Comparison of ENCODE assay signal across 10 cellular contexts in the genomic region with DNA sequence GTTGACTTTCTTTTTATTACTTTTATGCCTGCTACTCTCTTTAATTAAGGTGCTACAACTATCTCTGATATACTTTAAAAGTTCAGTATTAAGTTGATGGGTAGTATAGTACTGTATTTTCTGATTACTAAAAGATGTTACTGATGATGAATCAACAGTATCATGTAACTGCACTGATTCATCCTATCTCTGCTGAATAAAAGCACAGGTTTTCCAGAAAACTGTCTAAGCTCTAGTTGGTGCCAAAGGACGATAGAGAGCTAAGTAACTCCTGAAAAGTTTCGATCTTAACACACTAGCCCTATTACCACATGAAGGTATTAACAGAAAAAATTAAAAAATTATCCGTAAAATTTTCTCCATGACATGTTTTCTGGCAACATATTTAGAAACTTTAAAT. TPM values are rescaled to one million over a fixed set of nuclear protein-coding genes. Genes with fewer than 3 reads are reported as not detected.
DNase-seq lines count a peak whose midpoint lies in the region; ATAC-seq and TF ChIP-seq lines count a peak whose summit lies in the region.
"Had no signal": no experiment of that assay in that cellular context is flagged by ENCODE, and none has a peak within 500 bp of the region (broad histone marks: within the 10 kb centered on the region; RNA-seq: fewer than 3 reads in every experiment).

No MANE protein-coding gene starts in this region.

- POLR2A ChIA-PET in AG04449 (lab: Yijun Ruan, JAX), result interaction anchor here (1.0 kb wide), 1 partner anchor 261 kb away, joined by 3 read pairs; no protein-coding TSS in a partner anchor
- POLR2A ChIA-PET in activated CD8-positive, alpha-beta T cell treated with anti-CD3 and anti-CD28 coated beads, Interleukin-2, amount 10 ng/mL, durations not matched to agents 7 days and 5 days (lab: Charles Lee), result no interaction called here

- CTCF ChIA-PET in AG04449 (lab: Yijun Ruan, JAX), result interaction anchor here (0.6 to 1.0 kb wide), 2 partner anchors 12 to 19 kb away, joined by 3 to 4 read pairs; no protein-coding TSS in a partner anchor
- CTCF ChIA-PET in activated CD8-positive, alpha-beta T cell treated with anti-CD3 and anti-CD28 coated beads, Interleukin-2, amount 10 ng/mL, durations not matched to agents 7 days and 5 days (lab: Charles Lee), result interaction anchor here (1.6 kb wide), 1 partner anchor 225 kb away, joined by 4 read pairs; no protein-coding TSS in a partner anchor

- H3K9me3 ChIP-seq in thyroid gland, result no peaks in the 10 kb centered on the region

- H3K4me3 ChIP-seq in AG04449 (ENCODE audit: low read depth, low read length) (peak overlapping the region; percentile 90), GM23338 (peak overlapping the region; percentile 89; the same call in 1 of the 2 replicates), thyroid gland (replicated peaks in 1 of 3) (peak overlapping the region in 1 of 3 donors; percentile 94)

- no peak for ATAC-seq in GM23338
- ATAC-seq in activated CD8-positive, alpha-beta T cell treated with anti-CD3 and anti-CD28 coated beads, Interleukin-2, amount 10 ng/mL, durations not matched to agents 7 days and 5 days, result no peak

- no peak overlapping the region for H2AFZ ChIP-seq in GM23338

- H3K36me3 ChIP-seq in GM23338 (ENCODE audit: insufficient read depth), result no peaks in the 10 kb centered on the region
- H3K36me3 ChIP-seq in thyroid gland, result no peaks in the 10 kb centered on the region

- peaks cover 18% of the 10 kb centered on the region for H3K36me3 Mint-ChIP-seq in GM23338 (ENCODE audit: low read depth)
- peaks cover 51% of the 10 kb centered on the region for H3K36me3 Mint-ChIP-seq in activated CD8-positive, alpha-beta T cell treated with anti-CD3 and anti-CD28 coated beads, Interleukin-2, amount 10 ng/mL, durations not matched to agents 7 days and 5 days (ENCODE audit: low read depth)

- DNase-seq in AG04449 (ENCODE audit: low read depth, low spot score), result no peak
- no peak for DNase-seq in GM23338 (ENCODE audit: low spot score)
- no peak for DNase-seq in activated CD8-positive, alpha-beta T cell treated with anti-CD3 and anti-CD28 coated beads, Interleukin-2, amount 10 ng/mL, durations not matched to agents 7 days and 5 days
- DNase-seq in kidney tubule cell (ENCODE audit: low spot score), result peak; percentile 49
- DNase-seq in thyroid gland, result no peak
- no peak for DNase-seq in NCI-H345 (lab: John Stamatoyannopoulos, UW)
- no peak for DNase-seq in cerebellar nuclear complex (lab: John Stamatoyannopoulos, UW)
- no peak for DNase-seq in activated effector memory CD4-positive, alpha-beta T cell treated with Interleukin-2 at 50 U/mL for 16 hours
- DNase-seq: central memory CD4-positive, alpha-beta T cell; SIG-M5 had no signal

- H3K9me2 ChIP-seq in GM23338 (ENCODE audit: insufficient read depth), result no peaks in the 10 kb centered on the region

- no peak for TF ChIP-seq POLR2A in thyroid gland (IDR thresholded peaks at IDR 0.05)

- no peaks in the 10 kb centered on the region for H3K27me3 ChIP-seq in GM23338 (ENCODE audit: insufficient read depth)
- H3K27me3 ChIP-seq in thyroid gland, result no peaks in the 10 kb centered on the region

- no peaks in the 10 kb centered on the region; the same call in 1 of the 2 replicates for H3F3A ChIP-seq in GM23338 (replicated peaks; ENCODE audit: low read depth)

- intact Hi-C loops in thyroid gland (cut with DNase I), result no loop called here

- peaks cover 66% of the 10 kb centered on the region for H3K79me2 ChIP-seq in GM23338 (replicated peaks; ENCODE audit: insufficient read depth)

- H4K20me1 ChIP-seq in GM23338 (replicated peaks; ENCODE audit: insufficient read depth), result peaks cover 19% of the 10 kb centered on the region

- H3K27me3 Mint-ChIP-seq in GM23338 (ENCODE audit: insufficient read depth, low read depth, poor library complexity), result peaks cover 19% of the 10 kb centered on the region
- H3K27me3 Mint-ChIP-seq in activated CD8-positive, alpha-beta T cell treated with anti-CD3 and anti-CD28 coated beads, Interleukin-2, amount 10 ng/mL, durations not matched to agents 7 days and 5 days (ENCODE audit: low read depth), result no peaks in the 10 kb centered on the region

- WGBS in thyroid gland, 2 donors, result 50 to 60% methylated on average over 3 of the region's 3 CpGs

- H3K4me1 Mint-ChIP-seq in GM23338, result peaks cover 31% of the 10 kb centered on the region
- H3K4me1 Mint-ChIP-seq in activated CD8-positive, alpha-beta T cell treated with anti-CD3 and anti-CD28 coated beads, Interleukin-2, amount 10 ng/mL, durations not matched to agents 7 days and 5 days (ENCODE audit: low read depth), result peaks cover 64% of the 10 kb centered on the region

- H3K4me2 ChIP-seq in GM23338, result peak overlapping the region; percentile 85

- H3K27ac Mint-ChIP-seq in GM23338, result no peak overlapping the region
- no peak overlapping the region for H3K27ac Mint-ChIP-seq in activated CD8-positive, alpha-beta T cell treated with anti-CD3 and anti-CD28 coated beads, Interleukin-2, amount 10 ng/mL, durations not matched to agents 7 days and 5 days

- no peak overlapping the region for H3K27ac ChIP-seq in GM23338 (ENCODE audit: low read depth)
- H3K27ac ChIP-seq in thyroid gland, result no peak overlapping the region

- H3K4me3 Mint-ChIP-seq in GM23338, result peak overlapping the region; percentile 40; the same call in 1 of the 3 replicates
- H3K4me3 Mint-ChIP-seq in activated CD8-positive, alpha-beta T cell treated with anti-CD3 and anti-CD28 coated beads, Interleukin-2, amount 10 ng/mL, durations not matched to agents 7 days and 5 days, result peak overlapping the region; percentile 95

- TF ChIP-seq CTCF in AG04449 (IDR thresholded peaks at IDR 0.05; ENCODE audit: insufficient read depth, low read length, missing control alignments) (no peak), GM23338 (conservative IDR thresholded peaks at IDR 0.05; ENCODE audit: low read depth in 2 of 2) (no peak), thyroid gland (IDR thresholded peaks at IDR 0.05) (no peak)

- H3K4me1 ChIP-seq in GM23338 (ENCODE audit: insufficient read depth) (peaks cover 21% of the 10 kb centered on the region), thyroid gland (peaks cover 14 to 39% of the 10 kb centered on the region in 2 donors)

- H3K9me3 Mint-ChIP-seq in GM23338, result peaks cover 11% of the 10 kb centered on the region; the same call in 2 of the 3 replicates
- H3K9me3 Mint-ChIP-seq in activated CD8-positive, alpha-beta T cell treated with anti-CD3 and anti-CD28 coated beads, Interleukin-2, amount 10 ng/mL, durations not matched to agents 7 days and 5 days (ENCODE audit: insufficient read depth), result peaks cover 4% of the 10 kb centered on the region

TF ChIP-seq in GM23338, 12 proteins besides CTCF, POLR2A, EP300 and RAD21 (continues in another document):
- TF ChIP-seq EZH2phosphoT487 (IDR thresholded peaks at IDR 0.05; ENCODE audit: unreplicated experiment), result no peak
- TF ChIP-seq STAT1 (IDR thresholded peaks at IDR 0.05; ENCODE audit: unreplicated experiment), result no peak

RNA-seq across cellular contexts. Expression of gene SCAF11, which starts 2.1 kb away (rescaled TPM):
- total RNA-seq in GM23338 (2014; rRNA removed; shearing (Covaris generic)), result 84.8 and 89.9 TPM in 2 replicates
- polyA plus RNA-seq in GM23338 (2016; fragmentation: Nextera tagmentation; extraction: Ambion mirVana), result 72.4 and 77.0 TPM in 2 replicates
- 100 to 1,000 TPM; 131 to 134 TPM for total RNA-seq in activated CD8-positive, alpha-beta T cell treated with anti-CD3 and anti-CD28 coated beads, Interleukin-2, amount 10 ng/mL, durations not matched to agents 7 days and 5 days
- total RNA-seq in thyroid gland, result 100 to 1,000 TPM; 152 to 294 (median 173) TPM
